Comparison of ENCODE assay signal across 9 cellular contexts in the genomic region with DNA sequence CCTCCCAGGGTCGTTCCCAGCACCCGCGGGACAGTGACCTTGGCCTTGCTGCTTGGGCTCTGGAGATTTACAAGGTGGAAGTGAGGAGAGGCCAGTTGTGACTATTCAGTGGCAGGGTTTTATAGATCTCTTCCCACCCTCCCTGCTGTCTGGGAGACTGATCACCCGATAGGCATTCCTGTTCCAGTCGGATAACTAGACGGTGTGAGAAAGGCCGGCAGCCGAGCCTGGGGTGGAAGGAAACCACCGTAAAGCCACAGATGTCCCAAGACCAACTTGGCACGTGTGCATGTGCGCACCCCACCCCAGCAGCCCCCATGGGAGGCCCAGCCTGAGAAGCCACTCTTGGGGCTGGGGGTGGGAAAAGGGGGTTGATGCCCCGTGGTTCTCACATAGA.
DNase-seq lines count a peak whose midpoint lies in the region; ATAC-seq and TF ChIP-seq lines count a peak whose summit lies in the region.
"Had no signal": no experiment of that assay in that cellular context is flagged by ENCODE, and none has a peak within 500 bp of the region (broad histone marks: within the 10 kb centered on the region; RNA-seq: fewer than 3 reads in every experiment).

No MANE protein-coding gene starts in this region.

- H3K27ac ChIP-seq in cardiac muscle cell (peak overlapping the region; percentile 75), colonic mucosa (peak overlapping the region; percentile 65), mucosa of rectum (ENCODE audit: low read depth in 2 of 2, low read length in 2 of 2) (peak overlapping the region; percentile 69 to 78), upper lobe of right lung (peak overlapping the region; percentile 66)

- no peaks in the 10 kb centered on the region for H3K9me3 ChIP-seq in cardiac muscle cell (ENCODE audit: low read depth)
- H3K9me3 ChIP-seq in colonic mucosa: no peaks in the 10 kb centered on the region
- no peaks in the 10 kb centered on the region for H3K9me3 ChIP-seq in mucosa of rectum (ENCODE audit: control insufficient read depth in 2 of 2, low read length in 2 of 2)
- H3K9me3 ChIP-seq in upper lobe of right lung: no peaks in the 10 kb centered on the region

- H3K9ac ChIP-seq in colonic mucosa (ENCODE audit: low read depth in 2 of 2, low read length in 2 of 2) (peak overlapping the region in 1 of 2 donors; percentile 84), mucosa of rectum (ENCODE audit: low read depth in 1 of 2, low read length in 2 of 2) (peak overlapping the region in 1 of 2 donors; percentile 37)

- TF ChIP-seq CTCF in cardiac muscle cell (IDR thresholded peaks at IDR 0.05; ENCODE audit: low read depth, low read length) (no peak), colonic mucosa (IDR thresholded peaks at IDR 0.05) (no peak), upper lobe of right lung (IDR thresholded peaks at IDR 0.05) (no peak)

- H3K27me3 ChIP-seq in cardiac muscle cell (no peaks in the 10 kb centered on the region), colonic mucosa (no peaks in the 10 kb centered on the region), mucosa of rectum (ENCODE audit: control insufficient read depth in 2 of 2, insufficient read depth in 2 of 2, low read length in 2 of 2) (no peaks in the 10 kb centered on the region), upper lobe of right lung (no peaks in the 10 kb centered on the region)

- intact Hi-C loops in Right ventricle myocardium superior (cut with DNase I) (no loop called here), colonic mucosa (cut with DNase I) (no loop called here), upper lobe of right lung (cut with DNase I) (no loop called here)

- H3K4me3 ChIP-seq in cardiac muscle cell (no peak overlapping the region), colonic mucosa (no peak overlapping the region), mucosa of rectum (ENCODE audit: low read length in 2 of 2) (no peak overlapping the region), upper lobe of right lung (no peak overlapping the region)

- no peak for ATAC-seq in Right ventricle myocardium superior (ENCODE audit: poor library complexity)
- ATAC-seq in upper lobe of right lung: no peak
- no peak for ATAC-seq in HG03159 (IDR thresholded peaks at IDR 0.05; ENCODE audit: unreplicated experiment)
- ATAC-seq in GM21786 (IDR thresholded peaks at IDR 0.05; ENCODE audit: unreplicated experiment): no peak

- H3K36me3 ChIP-seq in cardiac muscle cell (peaks cover 5% of the 10 kb centered on the region), colonic mucosa (no peaks in the 10 kb centered on the region), mucosa of rectum (ENCODE audit: control insufficient read depth in 2 of 2, insufficient read depth in 2 of 2, low read length in 2 of 2) (peaks cover 0 to 3% of the 10 kb centered on the region in 2 donors), upper lobe of right lung (peaks cover 7% of the 10 kb centered on the region)

- H3K4me1 ChIP-seq in cardiac muscle cell (ENCODE audit: low read depth) (peaks cover 17% of the 10 kb centered on the region), colonic mucosa (peaks cover 7% of the 10 kb centered on the region), mucosa of rectum (ENCODE audit: control insufficient read depth in 2 of 2, insufficient read depth in 2 of 2, low read length in 2 of 2) (peaks cover 40 to 47% of the 10 kb centered on the region in 2 donors), upper lobe of right lung (peaks cover 55% of the 10 kb centered on the region)

- no peak for DNase-seq in cardiac muscle cell (ENCODE audit: low read depth in 1 of 2, low spot score in 1 of 2)
- DNase-seq in Right ventricle myocardium superior: no peak
- DNase-seq in colonic mucosa: no peak
- no peak for DNase-seq in upper lobe of right lung
- no peak for DNase-seq in NCI-H748 treated with DMSO at 0.1 percent for 48 hours (lab: John Stamatoyannopoulos, UW)
- DNase-seq: activated CD8-positive, alpha-beta memory T cell treated with anti-CD3 and anti-CD28 coated beads for 24 hours had no signal
